2 cellular contexts compared by ENCODE assay signal in genomic region chr5:72509401-72509800, GRCh38.
TF ChIP-seq lines count a peak whose summit lies in the region.

No MANE protein-coding gene starts in this region.

TF ChIP-seq in GM12891, 5 proteins besides CTCF, POLR2A, EP300 and RAD21:
- TF ChIP-seq PAX5 (IDR thresholded peaks at IDR 0.05; ENCODE audit: insufficient read depth, low read length, severe bottlenecking) = no peak
- no peak for TF ChIP-seq POU2F2 (IDR thresholded peaks at IDR 0.05; ENCODE audit: low read depth, low read length)
- TF ChIP-seq TAF1 (IDR thresholded peaks at IDR 0.05; ENCODE audit: low read depth, low read length) = no peak
- no peak for TF ChIP-seq SPI1 (IDR thresholded peaks at IDR 0.05; ENCODE audit: low read depth, low read length)
- TF ChIP-seq POLR2AphosphoS5 (IDR thresholded peaks at IDR 0.05; ENCODE audit: low read depth, low read length) = no peak

TF ChIP-seq in H1, 55 proteins besides CTCF, POLR2A, EP300 and RAD21:
- TF ChIP-seq TBP (IDR thresholded peaks at IDR 0.05; ENCODE audit: low read depth, low read length) = no peak
- no peak for TF ChIP-seq SP1 (IDR thresholded peaks at IDR 0.05; ENCODE audit: low read depth, low read length)
- TF ChIP-seq NANOG (IDR thresholded peaks at IDR 0.05; ENCODE audit: insufficient read depth, low read depth, low read length, poor library complexity, severe bottlenecking) = no peak
- TF ChIP-seq SIX5 (IDR thresholded peaks at IDR 0.05; ENCODE audit: low read depth, low read length) = no peak
- TF ChIP-seq EZH2 (IDR thresholded peaks at IDR 0.05; ENCODE audit: low read depth, low read length, severe bottlenecking) = no peak
- TF ChIP-seq BACH1 (IDR thresholded peaks at IDR 0.05; ENCODE audit: low read length) = no peak
- no peak for TF ChIP-seq POU5F1 (IDR thresholded peaks at IDR 0.05; ENCODE audit: low read depth, low read length)
- no peak for TF ChIP-seq TCF12 (IDR thresholded peaks at IDR 0.05; ENCODE audit: low read depth, low read length)
- TF ChIP-seq ASH2L (IDR thresholded peaks at IDR 0.05; ENCODE audit: low read length) = no peak
- TF ChIP-seq SUZ12 (IDR thresholded peaks at IDR 0.05; ENCODE audit: low read length) = no peak
- no peak for TF ChIP-seq CEBPB (IDR thresholded peaks at IDR 0.05; ENCODE audit: low read depth, low read length)
- no peak for TF ChIP-seq CREB1 (IDR thresholded peaks at IDR 0.05)
- TF ChIP-seq JUND (IDR thresholded peaks at IDR 0.05; ENCODE audit: low read length) = no peak
- TF ChIP-seq SRF (IDR thresholded peaks at IDR 0.05; ENCODE audit: low read depth, low read length) = no peak
- TF ChIP-seq TAF1 (IDR thresholded peaks at IDR 0.05; ENCODE audit: low read depth, low read length) = no peak
- no peak for TF ChIP-seq MAFK (IDR thresholded peaks at IDR 0.05; ENCODE audit: low read depth, low read length)
- no peak for TF ChIP-seq YY1 (IDR thresholded peaks at IDR 0.05; ENCODE audit: low read depth, low read length)
- TF ChIP-seq FOSL1 (IDR thresholded peaks at IDR 0.05; ENCODE audit: insufficient read depth, low read depth, low read length) = no peak
- no peak for TF ChIP-seq GABPA (IDR thresholded peaks at IDR 0.05; ENCODE audit: borderline replicate concordance, insufficient read depth, low read length)
